ENCODE assay signal across 34 cellular contexts in genomic region chr19:32124585-32124984, GRCh38.
"Had no signal": no experiment of that assay in that cellular context is flagged by ENCODE, and none has a peak within 500 bp of the region (broad histone marks: within the 10 kb centered on the region; RNA-seq: fewer than 3 reads in every experiment).

No MANE protein-coding gene starts in this region.

- H3K27me3 ChIP-seq: foreskin keratinocyte, gastrocnemius medialis had no signal

- ATAC-seq: activated CD4-positive, CD25-positive, alpha-beta regulatory T cell treated with anti-CD3 and anti-CD28 coated beads, Interleukin-2, amount 50 U/mL, for 24 hours; activated CD8-positive, alpha-beta memory T cell treated with anti-CD3 and anti-CD28 coated beads, Interleukin-2, amount 10 ng/mL, durations not matched to agents 7 days and 5 days; activated CD8-positive, alpha-beta T cell treated with anti-CD3 and anti-CD28 coated beads, Interleukin-2, amount 10 ng/mL, durations not matched to agents 7 days and 5 days; activated naive CD8-positive, alpha-beta T cell treated with anti-CD3 and anti-CD28 coated beads, Interleukin-2, amount 50 U/mL, for 24 hours; body of pancreas; foreskin keratinocyte; gastrocnemius medialis; heart right ventricle; T-helper 17 cell had no signal

- H3K4me3 ChIP-seq: adrenal gland, body of pancreas, gastrocnemius medialis, heart right ventricle had no signal

- H3K27me3 Mint-ChIP-seq: activated CD8-positive, alpha-beta memory T cell treated with anti-CD3 and anti-CD28 coated beads, Interleukin-2, amount 10 ng/mL, durations not matched to agents 7 days and 5 days had no signal

- H3K36me3 ChIP-seq: adrenal gland, gastrocnemius medialis, heart right ventricle, WERI-Rb-1 had no signal

- H3K9me3 ChIP-seq: adrenal gland, body of pancreas, gastrocnemius medialis had no signal

- H3K27ac ChIP-seq: adrenal gland, body of pancreas, epithelial cell of prostate, foreskin keratinocyte, gastrocnemius medialis, heart right ventricle, WERI-Rb-1 had no signal

- H3K4me1 Mint-ChIP-seq: activated B cell treated with CpG ODN at 0.5 μM for 24 hours; activated CD8-positive, alpha-beta memory T cell treated with anti-CD3 and anti-CD28 coated beads, Interleukin-2, amount 10 ng/mL, durations not matched to agents 7 days and 5 days; activated naive CD4-positive, alpha-beta T cell treated with anti-CD3 and anti-CD28 coated beads, Interleukin-2, amount 50 U/mL, for 24 hours; activated naive CD8-positive, alpha-beta T cell treated with anti-CD3 and anti-CD28 coated beads for 36 hours; activated naive CD8-positive, alpha-beta T cell treated with anti-CD3 and anti-CD28 coated beads, Interleukin-2, amount 50 U/mL, for 24 hours; T-helper 17 cell had no signal

- DNase-seq: activated B cell treated with CpG ODN at 0.5 μM for 24 hours; activated CD4-positive, alpha-beta memory T cell treated with anti-CD3 and anti-CD28 coated beads for 36 hours; activated CD4-positive, alpha-beta T cell treated with anti-CD3 and anti-CD28 coated beads for 48 hours; activated CD4-positive, alpha-beta T cell treated with anti-CD3 and anti-CD28 coated beads, Interleukin-2, amount 50 U/mL, for 1 hour; activated CD8-positive, alpha-beta memory T cell treated with anti-CD3 and anti-CD28 coated beads, Interleukin-2, amount 10 ng/mL, durations not matched to agents 7 days and 5 days; activated CD8-positive, alpha-beta memory T cell treated with anti-CD3 and anti-CD28 coated beads, Interleukin-2, amount 50 U/mL, for 4 hours; activated CD8-positive, alpha-beta T cell treated with anti-CD3 and anti-CD28 coated beads, Interleukin-2, amount 10 ng/mL, durations not matched to agents 7 days and 5 days; activated effector memory CD4-positive, alpha-beta T cell treated with anti-CD3 and anti-CD28 coated beads, Interleukin-2, amount 50 U/mL, for 16 hours; activated naive CD4-positive, alpha-beta T cell treated with anti-CD3 and anti-CD28 coated beads for 36 hours; activated naive CD8-positive, alpha-beta T cell treated with anti-CD3 and anti-CD28 coated beads for 36 hours; activated naive CD8-positive, alpha-beta T cell treated with anti-CD3 and anti-CD28 coated beads, Interleukin-2, amount 50 U/mL, for 24 hours; activated T-cell treated with anti-CD3 and anti-CD28 coated beads, Interleukin-2, amount 50 U/mL, for 1 hour; activated T-cell treated with anti-CD3 and anti-CD28 coated beads, Interleukin-2, amount 50 U/mL, for 48 hours; adrenal gland; amygdala; aorta; body of pancreas; caudate nucleus; cortex of kidney; dermis blood vessel endothelial cell; effector CD8-positive, alpha-beta T cell; foreskin keratinocyte; gastrocnemius medialis; heart right ventricle; T-helper 1 cell; T-helper 17 cell; T1000; WERI-Rb-1 had no signal

- H3K4me3 Mint-ChIP-seq: activated B cell treated with CpG ODN at 0.5 μM for 24 hours; activated CD4-positive, alpha-beta memory T cell treated with anti-CD3 and anti-CD28 coated beads for 36 hours; activated CD8-positive, alpha-beta memory T cell treated with anti-CD3 and anti-CD28 coated beads, Interleukin-2, amount 10 ng/mL, durations not matched to agents 7 days and 5 days; activated CD8-positive, alpha-beta T cell treated with anti-CD3 and anti-CD28 coated beads, Interleukin-2, amount 10 ng/mL, durations not matched to agents 7 days and 5 days; activated naive CD4-positive, alpha-beta T cell treated with anti-CD3 and anti-CD28 coated beads for 36 hours; activated naive CD4-positive, alpha-beta T cell treated with anti-CD3 and anti-CD28 coated beads, Interleukin-2, amount 50 U/mL, for 24 hours; activated naive CD8-positive, alpha-beta T cell treated with anti-CD3 and anti-CD28 coated beads for 36 hours; activated naive CD8-positive, alpha-beta T cell treated with anti-CD3 and anti-CD28 coated beads, Interleukin-2, amount 50 U/mL, for 24 hours; activated T-helper 1 cell treated with anti-CD3 and anti-CD28 coated beads, Interleukin-12 subunit alpha, Interleukin-12 subunit beta, Interleukin-2, Interleukin-4 antibody, amounts not matched to agents 30 ng/mL and 10 ng/mL and 1 ng/mL, durations not matched to agents 14 hours and 24 hours and 36 hours; T-helper 17 cell; T-helper 2 cell treated with Interferon-gamma antibody and Interleukin-4, amounts not matched to agents 5 μg/mL and 100 μg/mL, for 36 hours had no signal

- H3K36me3 Mint-ChIP-seq: activated CD4-positive, alpha-beta memory T cell treated with anti-CD3 and anti-CD28 coated beads for 36 hours; activated CD8-positive, alpha-beta memory T cell treated with anti-CD3 and anti-CD28 coated beads, Interleukin-2, amount 10 ng/mL, durations not matched to agents 7 days and 5 days; activated naive CD8-positive, alpha-beta T cell treated with anti-CD3 and anti-CD28 coated beads for 36 hours had no signal

- H3K4me1 ChIP-seq: adrenal gland, body of pancreas, foreskin keratinocyte, gastrocnemius medialis, heart right ventricle had no signal

- H3K27ac Mint-ChIP-seq: activated B cell treated with CpG ODN at 0.5 μM for 24 hours; activated CD4-positive, alpha-beta memory T cell treated with anti-CD3 and anti-CD28 coated beads for 36 hours; activated CD8-positive, alpha-beta memory T cell treated with anti-CD3 and anti-CD28 coated beads, Interleukin-2, amount 10 ng/mL, durations not matched to agents 7 days and 5 days; activated CD8-positive, alpha-beta T cell treated with anti-CD3 and anti-CD28 coated beads, Interleukin-2, amount 10 ng/mL, durations not matched to agents 7 days and 5 days; activated naive CD4-positive, alpha-beta T cell treated with anti-CD3 and anti-CD28 coated beads for 36 hours; activated naive CD4-positive, alpha-beta T cell treated with anti-CD3 and anti-CD28 coated beads, Interleukin-2, amount 50 U/mL, for 24 hours; activated naive CD8-positive, alpha-beta T cell treated with anti-CD3 and anti-CD28 coated beads for 36 hours; activated naive CD8-positive, alpha-beta T cell treated with anti-CD3 and anti-CD28 coated beads, Interleukin-2, amount 50 U/mL, for 24 hours; activated T-helper 1 cell treated with anti-CD3 and anti-CD28 coated beads, Interleukin-12 subunit alpha, Interleukin-12 subunit beta, Interleukin-2, Interleukin-4 antibody, amounts not matched to agents 30 ng/mL and 10 ng/mL and 1 ng/mL, durations not matched to agents 14 hours and 24 hours and 36 hours; activated T-helper 2 cell treated with anti-CD3 and anti-CD28 coated beads, Interferon-gamma antibody, Interleukin-2, Interleukin-4, amounts not matched to agents 10 μg/mL and 5 μg/mL and 100 μg/mL, durations not matched to agents 14 hours and 24 hours and 36 hours; T-helper 17 cell; T-helper 2 cell treated with Interferon-gamma antibody and Interleukin-4, amounts not matched to agents 5 μg/mL and 100 μg/mL, for 36 hours had no signal

- H3K9me3 Mint-ChIP-seq: activated B cell treated with CpG ODN at 0.5 μM for 24 hours; activated naive CD4-positive, alpha-beta T cell treated with anti-CD3 and anti-CD28 coated beads for 36 hours; activated naive CD4-positive, alpha-beta T cell treated with anti-CD3 and anti-CD28 coated beads, Interleukin-2, amount 50 U/mL, for 24 hours; activated naive CD8-positive, alpha-beta T cell treated with anti-CD3 and anti-CD28 coated beads for 36 hours; activated naive CD8-positive, alpha-beta T cell treated with anti-CD3 and anti-CD28 coated beads, Interleukin-2, amount 50 U/mL, for 24 hours; activated T-helper 2 cell treated with anti-CD3 and anti-CD28 coated beads, Interferon-gamma antibody, Interleukin-2, Interleukin-4, amounts not matched to agents 10 μg/mL and 5 μg/mL and 100 μg/mL, durations not matched to agents 14 hours and 24 hours and 36 hours; T-helper 2 cell treated with Interferon-gamma antibody and Interleukin-4, amounts not matched to agents 5 μg/mL and 100 μg/mL, for 36 hours had no signal
